ENCODE assay signal across 8 cellular contexts in genomic region chr1:212315907-212316306, GRCh38. TPM values are rescaled to one million over a fixed set of nuclear protein-coding genes. Genes with fewer than 3 reads are reported as not detected.
DNase-seq lines count a peak whose midpoint lies in the region; ATAC-seq and TF ChIP-seq lines count a peak whose summit lies in the region.

No MANE protein-coding gene starts in this region.

- no peaks in the 10 kb centered on the region for H3K27me3 ChIP-seq in vagina

- H3K27ac ChIP-seq in 22Rv1 (no peak overlapping the region), vagina (no peak overlapping the region)

- no peaks in the 10 kb centered on the region for H3K9me3 ChIP-seq in vagina

- no peaks in the 10 kb centered on the region for H3K36me3 ChIP-seq in vagina

- peaks cover 13% of the 10 kb centered on the region for H3K4me1 ChIP-seq in vagina

- intact Hi-C loops in vagina (cut with DNase I) = no loop called here

- no peak for TF ChIP-seq POLR2A in vagina (IDR thresholded peaks at IDR 0.05)

- in situ Hi-C loops in GM13977 (cut with MboI; ENCODE audit: low pct_unique_long_range_greater_than_20kb, low sequenced_read_pairs, unreplicated experiment) = no loop called here

- DNase-seq in GM13977 (ENCODE audit: low spot score) (no peak), RPMI7951 (ENCODE audit: low read depth) (peak; percentile 30), fibroblast of villous mesenchyme (ENCODE audit: low read depth) (peak; percentile 40), vagina (ENCODE audit: extremely low spot score in 2 of 2) (no peak)
- DNase-seq in stimulated activated naive CD8-positive, alpha-beta T cell treated with anti-CD3 and anti-CD28 coated beads, Interleukin-15, Interleukin-2, amounts not matched to agents 100 U/mL and 50 U/mL, for 24 hours = no peak

- H3K4me3 ChIP-seq in fibroblast of villous mesenchyme (ENCODE audit: low read depth, low read length) (no peak overlapping the region), vagina (no peak overlapping the region)

- TF ChIP-seq CTCF in 22Rv1 (IDR thresholded peaks at IDR 0.05) = peak; percentile 64
- TF ChIP-seq CTCF in GM13977 (IDR thresholded peaks at IDR 0.05; ENCODE audit: extremely low read depth, insufficient read depth, missing control alignments) = peak; percentile 34
- peak; percentile 38 for TF ChIP-seq CTCF in fibroblast of villous mesenchyme (IDR thresholded peaks at IDR 0.05; ENCODE audit: insufficient read depth, low read depth, low read length)
- no peak for TF ChIP-seq CTCF in vagina (IDR thresholded peaks at IDR 0.05)

- ATAC-seq in stimulated activated naive CD8-positive, alpha-beta T cell treated with anti-CD3 and anti-CD28 coated beads, Interleukin-15, Interleukin-2, amounts not matched to agents 100 U/mL and 50 U/mL, for 24 hours = peak; percentile 55
- no peak for ATAC-seq in GM18520 (IDR thresholded peaks at IDR 0.05; ENCODE audit: unreplicated experiment)
- ATAC-seq in HG02759 (IDR thresholded peaks at IDR 0.05; ENCODE audit: unreplicated experiment) = no peak

RNA-seq across cellular contexts. Expression of gene PPP2R5A, which starts 30.7 kb away (rescaled TPM):
- total RNA-seq in RPMI7951 (2014; rRNA removed; shearing (Covaris generic)) = 25.0 and 30.4 TPM in 2 replicates
- total RNA-seq in fibroblast of villous mesenchyme (21.9 and 29.4 TPM in 2 replicates), vagina (33.9 TPM)

Comparison
In these comparisons a context has a peak if more than half of its experiments do, and no peak if none do; other contexts are left out.
1. CTCF ChIP-seq: peak in 22Rv1 (single experiment), GM13977 (single experiment) and fibroblast of villous mesenchyme (single experiment); none in vagina (0 of 3).
2. DNase-seq: peak in RPMI7951 (single experiment) and fibroblast of villous mesenchyme (single experiment); none in GM13977 (single experiment), stimulated activated naive CD8-positive, alpha-beta T cell treated with anti-CD3 and anti-CD28 coated beads, Interleukin-15, Interleukin-2, amounts not matched to agents 100 U/mL and 50 U/mL, for 24 hours (single experiment) and vagina (0 of 2).